21 cellular contexts compared by ENCODE assay signal in genomic region chr6:3575166-3575565, GRCh38.
"Had no signal": no experiment of that assay in that cellular context is flagged by ENCODE, and none has a peak within 500 bp of the region (broad histone marks: within the 10 kb centered on the region; RNA-seq: fewer than 3 reads in every experiment).

No MANE protein-coding gene starts in this region.

- DNase-seq: activated CD4-positive, alpha-beta memory T cell treated with anti-CD3 and anti-CD28 coated beads, Interleukin-2, amount 10 ng/mL, durations not matched to agents 7 days and 5 days; activated CD4-positive, alpha-beta T cell treated with anti-CD3 and anti-CD28 coated beads for 1 hour; activated CD4-positive, alpha-beta T cell treated with anti-CD3 and anti-CD28 coated beads, Interleukin-2, amount 10 ng/mL, durations not matched to agents 7 days and 5 days; activated CD8-positive, alpha-beta memory T cell treated with anti-CD3 and anti-CD28 coated beads, Interleukin-2, amount 50 U/mL, for 48 hours; activated gamma-delta T cell; activated naive CD4-positive, alpha-beta T cell treated with anti-CD3 and anti-CD28 coated beads, Interleukin-2, amount 50 U/mL, for 16 hours; activated T-cell treated with anti-CD3 and anti-CD28 coated beads, Interleukin-2, amount 50 U/mL, for 24 hours; amniotic stem cell; foreskin fibroblast; heart left ventricle; hypothalamus; immature natural killer cell; kidney; left colon; mammary epithelial cell; right lobe of liver; stimulated activated CD4-positive, alpha-beta T cell treated with anti-CD3 and anti-CD28 coated beads, Interleukin-4, amount 100 ng/mL, for 1 hour; stimulated activated naive CD8-positive, alpha-beta T cell treated with anti-CD3 and anti-CD28 coated beads, Interleukin-15, Interleukin-2, amounts not matched to agents 100 U/mL and 50 U/mL, for 24 hours; testis had no signal

- H3K9me3 ChIP-seq: heart left ventricle, neutrophil, right lobe of liver, testis had no signal

- H3K36me3 ChIP-seq: heart left ventricle, neutrophil, right lobe of liver had no signal

- H3K27me3 ChIP-seq: right lobe of liver, testis had no signal

- ATAC-seq: esophagus mucosa; heart left ventricle; left colon; right lobe of liver; stimulated activated naive CD8-positive, alpha-beta T cell treated with anti-CD3 and anti-CD28 coated beads, Interleukin-15, Interleukin-2, amounts not matched to agents 100 U/mL and 50 U/mL, for 24 hours had no signal

- H3K4me1 ChIP-seq: heart left ventricle, right lobe of liver had no signal

- H3K4me3 ChIP-seq: heart left ventricle, right lobe of liver, testis had no signal

- H3K27ac ChIP-seq: heart left ventricle, neutrophil, right lobe of liver, testis had no signal
